ENCODE assay signal across 12 cellular contexts in the genomic region with DNA sequence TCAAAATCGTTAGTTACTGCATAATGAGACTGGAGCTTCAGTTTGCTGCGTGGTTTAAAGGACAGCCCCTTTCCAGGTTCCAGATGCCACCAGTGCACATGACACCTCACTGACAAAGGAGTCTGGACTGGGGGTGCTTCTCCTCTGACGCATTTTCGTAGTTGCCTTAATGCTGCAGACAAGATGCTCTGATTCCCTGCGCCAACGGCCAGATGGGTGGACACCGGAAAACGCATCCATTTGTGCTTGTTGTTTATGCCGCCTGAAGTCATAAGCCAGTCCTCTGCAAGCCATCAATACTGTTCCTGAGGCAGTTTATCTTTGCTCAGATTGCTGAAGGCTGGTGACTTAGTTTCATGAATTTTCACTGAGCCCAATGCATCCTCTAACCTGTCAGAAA.
"Had no signal": no experiment of that assay in that cellular context is flagged by ENCODE, and none has a peak within 500 bp of the region (broad histone marks: within the 10 kb centered on the region; RNA-seq: fewer than 3 reads in every experiment).

No MANE protein-coding gene starts in this region.

- ATAC-seq: left lung had no signal

- H3K36me3 ChIP-seq: transverse colon had no signal

- H3K4me3 Mint-ChIP-seq: activated CD4-positive, alpha-beta memory T cell treated with anti-CD3 and anti-CD28 coated beads, Interleukin-2, amount 10 ng/mL, durations not matched to agents 7 days and 5 days; activated naive CD8-positive, alpha-beta T cell treated with anti-CD3 and anti-CD28 coated beads, Interleukin-2, amount 10 ng/mL, durations not matched to agents 7 days and 5 days had no signal

- DNase-seq: activated CD4-positive, alpha-beta memory T cell treated with anti-CD3 and anti-CD28 coated beads, Interleukin-2, amount 10 ng/mL, durations not matched to agents 7 days and 5 days; activated CD4-positive, alpha-beta T cell treated with anti-CD3 and anti-CD28 coated beads for 1 hour; activated effector memory CD4-positive, alpha-beta T cell treated with Interleukin-2 at 50 U/mL for 16 hours; activated naive CD8-positive, alpha-beta T cell treated with anti-CD3 and anti-CD28 coated beads, Interleukin-2, amount 10 ng/mL, durations not matched to agents 7 days and 5 days; esophagus squamous epithelium; foreskin fibroblast; head of caudate nucleus; mesendoderm; stimulated activated CD4-positive, alpha-beta T cell treated with anti-CD3 and anti-CD28 coated beads, Interleukin-4, amount 100 ng/mL, for 4 hours; T1000; transverse colon had no signal

- H3K9me3 ChIP-seq: esophagus squamous epithelium, left lung, transverse colon had no signal

- H3K36me3 Mint-ChIP-seq: activated naive CD8-positive, alpha-beta T cell treated with anti-CD3 and anti-CD28 coated beads, Interleukin-2, amount 10 ng/mL, durations not matched to agents 7 days and 5 days had no signal

- H3K27me3 Mint-ChIP-seq: activated CD4-positive, alpha-beta memory T cell treated with anti-CD3 and anti-CD28 coated beads, Interleukin-2, amount 10 ng/mL, durations not matched to agents 7 days and 5 days; activated naive CD8-positive, alpha-beta T cell treated with anti-CD3 and anti-CD28 coated beads, Interleukin-2, amount 10 ng/mL, durations not matched to agents 7 days and 5 days had no signal

- H3K9me3 Mint-ChIP-seq: activated CD4-positive, alpha-beta memory T cell treated with anti-CD3 and anti-CD28 coated beads, Interleukin-2, amount 10 ng/mL, durations not matched to agents 7 days and 5 days; activated naive CD8-positive, alpha-beta T cell treated with anti-CD3 and anti-CD28 coated beads, Interleukin-2, amount 10 ng/mL, durations not matched to agents 7 days and 5 days had no signal

- H3K27me3 ChIP-seq: esophagus squamous epithelium, left lung, transverse colon had no signal

- H3K4me3 ChIP-seq: esophagus squamous epithelium, left lung, transverse colon had no signal

- H3K27ac Mint-ChIP-seq: activated naive CD8-positive, alpha-beta T cell treated with anti-CD3 and anti-CD28 coated beads, Interleukin-2, amount 10 ng/mL, durations not matched to agents 7 days and 5 days had no signal

- H3K27ac ChIP-seq: left lung had no signal
